10 cellular contexts compared by ENCODE assay signal in genomic region chr11:61349916-61350315, GRCh38.
"Had no signal": no experiment of that assay in that cellular context is flagged by ENCODE, and none has a peak within 500 bp of the region (broad histone marks: within the 10 kb centered on the region; RNA-seq: fewer than 3 reads in every experiment).

No MANE protein-coding gene starts in this region.

- H3K27ac Mint-ChIP-seq: activated CD4-positive, alpha-beta memory T cell treated with anti-CD3 and anti-CD28 coated beads for 36 hours had no signal

- DNase-seq: activated CD4-positive, alpha-beta memory T cell treated with anti-CD3 and anti-CD28 coated beads for 36 hours; activated CD4-positive, alpha-beta T cell treated with anti-CD3 and anti-CD28 coated beads for 1 hour; activated CD8-positive, alpha-beta memory T cell treated with anti-CD3 and anti-CD28 coated beads, Interleukin-2, amount 50 U/mL, for 48 hours; cerebellar nuclear complex; gastrocnemius medialis; heart right ventricle; small intestine; stomach; testis; upper lobe of left lung had no signal

- H3K4me3 Mint-ChIP-seq: activated CD4-positive, alpha-beta memory T cell treated with anti-CD3 and anti-CD28 coated beads for 36 hours had no signal

- ATAC-seq: gastrocnemius medialis, heart right ventricle had no signal

- H3K9me3 Mint-ChIP-seq: activated CD4-positive, alpha-beta memory T cell treated with anti-CD3 and anti-CD28 coated beads for 36 hours had no signal

- H3K27me3 Mint-ChIP-seq: activated CD4-positive, alpha-beta memory T cell treated with anti-CD3 and anti-CD28 coated beads for 36 hours had no signal
